ENCODE assay signal across 8 cellular contexts in genomic region chr6:167056370-167056769, GRCh38. TPM values are rescaled to one million over a fixed set of nuclear protein-coding genes. Genes with fewer than 3 reads are reported as not detected.
DNase-seq lines count a peak whose midpoint lies in the region; ATAC-seq and TF ChIP-seq lines count a peak whose summit lies in the region.

No MANE protein-coding gene starts in this region.

- H3K14ac ChIP-seq in H9 (ENCODE audit: insufficient read depth, low read length): no peak overlapping the region

- H3K4me1 ChIP-seq in H9 (ENCODE audit: insufficient read depth, low read length): no peaks in the 10 kb centered on the region

- H3K4me3 Mint-ChIP-seq in central memory CD8-positive, alpha-beta T cell: no peak overlapping the region
- no peak overlapping the region for H3K4me3 Mint-ChIP-seq in H9

- H3K27ac ChIP-seq in H9 (ENCODE audit: insufficient read length, low read depth, low read length): no peak overlapping the region

- no peak overlapping the region for H3K56ac ChIP-seq in H9 (ENCODE audit: insufficient read length, low read depth, low read length)

- H2BK12ac ChIP-seq in H9 (ENCODE audit: insufficient read length, low read depth, low read length): no peak overlapping the region

- H4K8ac ChIP-seq in H9 (replicated peaks; ENCODE audit: insufficient read length, low read depth, low read length): no peak overlapping the region

- WGBS in H9 (ENCODE audit: extremely low coverage, insufficient read length, low lambda C conversion rate): no CpG with 5 or more reads among the region's 1 CpG

- intact Hi-C loops in posterior vena cava (cut with DNase I): no loop called here

- no peaks in the 10 kb centered on the region for H3K9me3 Mint-ChIP-seq in central memory CD8-positive, alpha-beta T cell
- H3K9me3 Mint-ChIP-seq in H9: peaks cover 0 to 7% of the 10 kb centered on the region in 2 experiments; a peak in 4 of 5 replicates

- no peak overlapping the region for H4K5ac ChIP-seq in H9 (ENCODE audit: insufficient read length, low read depth, low read length)

- H2AK5ac ChIP-seq in H9 (ENCODE audit: insufficient read length, low read length): no peak overlapping the region

- H3K27me3 ChIP-seq in H9 (ENCODE audit: insufficient read depth, low read length): no peaks in the 10 kb centered on the region

- H3K23me2 ChIP-seq in H9 (ENCODE audit: insufficient read length, low read depth, low read length, poor library complexity, severe bottlenecking): no peaks in the 10 kb centered on the region

- H3K79me1 ChIP-seq in H9 (ENCODE audit: insufficient read depth, low read depth, low read length, poor library complexity, severe bottlenecking): no peaks in the 10 kb centered on the region

- H3K9ac ChIP-seq in H9 (ENCODE audit: extremely low read depth, insufficient read length, low read length): no peak overlapping the region

- ATAC-seq in GM21367 (IDR thresholded peaks at IDR 0.05; ENCODE audit: unreplicated experiment) (peak; percentile 96), HG03575 (IDR thresholded peaks at IDR 0.05; ENCODE audit: extremely low read depth, insufficient number of reproducible peaks, low FRiP score, unreplicated experiment) (peak; percentile 85)
- ATAC-seq in central memory CD8-positive, alpha-beta T cell (replicated peaks; ENCODE audit: extremely low read depth, poor library complexity, severe bottlenecking): peak; percentile 86

- peaks cover 9% of the 10 kb centered on the region for H3K27me3 Mint-ChIP-seq in central memory CD8-positive, alpha-beta T cell
- H3K27me3 Mint-ChIP-seq in H9 (ENCODE audit: low read depth): no peaks in the 10 kb centered on the region

- H2BK120ac ChIP-seq in H9 (ENCODE audit: low read depth, low read length, poor library complexity, severe bottlenecking): no peak overlapping the region

- H3K4me1 Mint-ChIP-seq in central memory CD8-positive, alpha-beta T cell: no peaks in the 10 kb centered on the region
- peaks cover 7% of the 10 kb centered on the region in 2 experiments for H3K4me1 Mint-ChIP-seq in H9

- no peak overlapping the region for H3K23ac ChIP-seq in H9 (ENCODE audit: insufficient read length, low read depth, low read length)

- no peak overlapping the region for H3K18ac ChIP-seq in H9 (ENCODE audit: insufficient read length, low read depth, low read length)

- H3K27ac Mint-ChIP-seq in central memory CD8-positive, alpha-beta T cell (ENCODE audit: low read depth): no peak overlapping the region
- H3K27ac Mint-ChIP-seq in H9: no peak overlapping the region

- H3K4me2 ChIP-seq in H9 (ENCODE audit: insufficient read depth, insufficient read length, low read length): no peak overlapping the region

- no peaks in the 10 kb centered on the region for H4K20me1 ChIP-seq in H9 (ENCODE audit: control insufficient read depth, insufficient read depth, insufficient read length)

- no peaks in the 10 kb centered on the region for H3K9me3 ChIP-seq in H9 (ENCODE audit: control insufficient read depth, low read depth, low read length)

- no peak overlapping the region for H2BK15ac ChIP-seq in H9 (ENCODE audit: low read depth, low read length)

- no peak overlapping the region for H4K91ac ChIP-seq in H9 (ENCODE audit: insufficient read length, low read depth, low read length)

- DNase-seq in GF-D8 (lab: John Stamatoyannopoulos, UW): peak; percentile 89
- DNase-seq in central memory CD8-positive, alpha-beta T cell (ENCODE audit: low spot score in 2 of 2): no peak
- DNase-seq in H9: no peak
- DNase-seq in HT-29 (ENCODE audit: low spot score): no peak
- DNase-seq in iPS-NIHi7 (ENCODE audit: extremely low spot score): no peak
- no peak for DNase-seq in posterior vena cava (ENCODE audit: low spot score)

- H3K36me3 Mint-ChIP-seq in central memory CD8-positive, alpha-beta T cell (ENCODE audit: insufficient read depth): peaks cover 2% of the 10 kb centered on the region
- peaks cover 5 to 13% (median 5%) of the 10 kb centered on the region in 3 experiments; a peak in 4 of 7 replicates for H3K36me3 Mint-ChIP-seq in H9 (ENCODE audit: insufficient read depth in 1 of 3, low read depth in 3 of 3)

- no peak overlapping the region for H2BK5ac ChIP-seq in H9 (ENCODE audit: insufficient read length, low read length)

- no peak overlapping the region for H3T11ph ChIP-seq in H9 (ENCODE audit: low read length)

- no peaks in the 10 kb centered on the region for H3K79me2 ChIP-seq in H9 (ENCODE audit: insufficient read depth, low read length)

- no peak for TF ChIP-seq CTCF in H9 (conservative IDR thresholded peaks at IDR 0.05)

- H2BK20ac ChIP-seq in H9 (ENCODE audit: low read depth, low read length, poor library complexity, severe bottlenecking): no peak overlapping the region

- no peak overlapping the region for H3K4ac ChIP-seq in H9 (ENCODE audit: low read depth, low read length)

- no peak overlapping the region for H2AFZ ChIP-seq in H9 (ENCODE audit: low read length)

RNA-seq across cellular contexts. Expression of gene CEP43, which starts 57.2 kb away (rescaled TPM):
- total RNA-seq in H9 (2021) (33.6 and 35.4 TPM in 2 replicates), posterior vena cava (1 to 10 TPM; 7.9 to 8.7 TPM)
- 26.5 and 28.4 TPM in 2 replicates for total RNA-seq in HT-29 (2014; rRNA removed; shearing (Covaris generic))
